30 cellular contexts compared by ENCODE assay signal in the genomic region with DNA sequence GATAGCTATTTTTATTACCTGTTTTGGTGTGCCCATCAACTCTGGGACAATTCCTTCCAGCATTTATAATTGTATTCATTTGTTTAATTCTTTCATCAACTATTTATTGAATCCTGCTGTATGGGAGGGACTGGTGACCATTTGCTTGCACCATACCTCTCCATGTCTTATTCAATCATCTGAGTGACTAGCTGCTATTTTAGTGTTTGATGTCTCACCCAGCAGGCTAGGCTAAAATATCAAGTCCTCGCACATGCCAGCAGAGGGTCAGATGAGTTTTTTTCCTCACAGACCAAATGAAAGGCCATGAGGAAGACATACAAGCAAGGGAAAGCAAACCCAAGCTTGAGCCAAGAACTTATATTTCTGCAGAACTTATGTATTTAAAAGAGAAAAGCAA.
"Had no signal": no experiment of that assay in that cellular context is flagged by ENCODE, and none has a peak within 500 bp of the region (broad histone marks: within the 10 kb centered on the region; RNA-seq: fewer than 3 reads in every experiment).

No MANE protein-coding gene starts in this region.

- H3K27ac ChIP-seq: left lung, lower lobe of right lung, neural progenitor cell, neutrophil, ovary, right atrium auricular region, right lobe of liver, skin epidermis, stomach, testis, thyroid gland, transverse colon, upper lobe of left lung, vagina had no signal

- H3K27me3 ChIP-seq: left lung, neural progenitor cell, neutrophil, ovary, right atrium auricular region, right lobe of liver, stomach, testis, thyroid gland, transverse colon, upper lobe of left lung, vagina had no signal

- H3K4me1 ChIP-seq: left lung, lower lobe of right lung, neural progenitor cell, right atrium auricular region, right lobe of liver, stomach, testis, thyroid gland, transverse colon, upper lobe of left lung, vagina had no signal

- DNase-seq: hypothalamus; immature natural killer cell; kidney; left colon; left lung; lower lobe of right lung; mammary epithelial cell; mesenchymal stem cell; naive B cell; natural killer cell; nephron progenitor cell; occipital lobe; ovary; right lobe of liver; stimulated activated CD4-positive, alpha-beta T cell treated with anti-CD3 and anti-CD28 coated beads, Interleukin-12 subunit alpha, Interleukin-12 subunit beta, amount 100 ng/mL, for 4 hours; stimulated activated CD4-positive, alpha-beta T cell treated with anti-CD3 and anti-CD28 coated beads, Interleukin-15, amount 100 ng/mL, for 24 hours; stimulated activated CD4-positive, alpha-beta T cell treated with anti-CD3 and anti-CD28 coated beads, Interleukin-2, amount 100 ng/mL, for 24 hours; stimulated activated CD4-positive, alpha-beta T cell treated with anti-CD3 and anti-CD28 coated beads, Interleukin-4, amount 100 ng/mL, for 1 hour; stimulated activated naive B cell treated with anti-CD40 and anti-IgM and Interleukin-4, amounts not matched to agents 10 μg/mL and 1 μg/mL and 100 μg/mL, for 72 hours; stimulated activated naive CD8-positive, alpha-beta T cell treated with anti-CD3 and anti-CD28 coated beads, Interleukin-15, Interleukin-2, amounts not matched to agents 100 U/mL and 50 U/mL, for 24 hours; stomach; testis; thyroid gland; transverse colon; upper lobe of left lung had no signal

- H2AFZ ChIP-seq: neural progenitor cell had no signal

- H3K9me3 ChIP-seq: left lung, lower lobe of right lung, neutrophil, ovary, right atrium auricular region, right lobe of liver, stomach, testis, thyroid gland, transverse colon, upper lobe of left lung, vagina had no signal

- H3K4me3 ChIP-seq: left lung, lower lobe of right lung, neural progenitor cell, ovary, right atrium auricular region, right lobe of liver, skin epidermis, stomach, testis, thyroid gland, transverse colon, upper lobe of left lung, vagina had no signal

- H3K36me3 ChIP-seq: left lung, lower lobe of right lung, neural progenitor cell, neutrophil, ovary, right atrium auricular region, right lobe of liver, stomach, thyroid gland, transverse colon, upper lobe of left lung, vagina had no signal

- H3K4me2 ChIP-seq: neural progenitor cell had no signal

- ATAC-seq: left colon; left lung; lower lobe of right lung; natural killer cell; right lobe of liver; stimulated activated naive B cell treated with anti-CD40 and anti-IgM and Interleukin-4, amounts not matched to agents 10 μg/mL and 1 μg/mL and 100 μg/mL, for 72 hours; stimulated activated naive CD8-positive, alpha-beta T cell treated with anti-CD3 and anti-CD28 coated beads, Interleukin-15, Interleukin-2, amounts not matched to agents 100 U/mL and 50 U/mL, for 24 hours had no signal
